In genomic region chr12:124548854-124549378, GRCh38 we compare ENCODE assay signal across 9 cellular contexts. TPM values are rescaled to one million over a fixed set of nuclear protein-coding genes. Genes with fewer than 3 reads are reported as not detected.
DNase-seq lines count a peak whose midpoint lies in the region; ATAC-seq and TF ChIP-seq lines count a peak whose summit lies in the region.
"Had no signal": no experiment of that assay in that cellular context is flagged by ENCODE, and none has a peak within 500 bp of the region (broad histone marks: within the 10 kb centered on the region; RNA-seq: fewer than 3 reads in every experiment).

No MANE protein-coding gene starts in this region.

- no peaks in the 10 kb centered on the region for H3K27me3 ChIP-seq in sigmoid colon

- 59 to 73% methylated on average over 24 of the region's 24 CpGs for WGBS in sigmoid colon, 2 donors

- H3K36me3 ChIP-seq in SK-N-MC (ENCODE audit: insufficient read depth, low read length) (peaks cover 4% of the 10 kb centered on the region; the same call in 1 of the 2 replicates), sigmoid colon (no peaks in the 10 kb centered on the region)

- H3K4me3 ChIP-seq in SK-N-MC, result peak overlapping the region; percentile 22; the same call in 1 of the 2 replicates
- H3K4me3 ChIP-seq in fibroblast of villous mesenchyme (ENCODE audit: low read depth, low read length), result no peak overlapping the region
- H3K4me3 ChIP-seq in sigmoid colon, result peak overlapping the region in 1 of 4 donors; percentile 3

- no peak overlapping the region for H3K9ac ChIP-seq in SK-N-MC (ENCODE audit: insufficient read length)

- TF ChIP-seq CTCF in fibroblast of villous mesenchyme (IDR thresholded peaks at IDR 0.05; ENCODE audit: insufficient read depth, low read depth, low read length) (no peak), sigmoid colon (IDR thresholded peaks at IDR 0.05) (no peak)

- intact Hi-C loops in sigmoid colon (cut with DNase I), result no loop called here

- H3K4me1 ChIP-seq in sigmoid colon, result peaks cover 0 to 84% (median 78%) of the 10 kb centered on the region in 4 donors

- no peak for ATAC-seq in HG03565 (IDR thresholded peaks at IDR 0.05; ENCODE audit: unreplicated experiment)

- H3K27ac ChIP-seq in SK-N-MC (peak overlapping the region; percentile 69), sigmoid colon (peak overlapping the region; percentile 54 to 87 (median 82))

- TF ChIP-seq POLR2A in sigmoid colon (IDR thresholded peaks at IDR 0.05), result no peak

- H3K9me3 ChIP-seq in SK-N-MC (ENCODE audit: low read depth, low read length) (no peaks in the 10 kb centered on the region; the same call in 1 of the 2 replicates), sigmoid colon (no peaks in the 10 kb centered on the region)

- peak in 1 of 4 donors; percentile 87 for TF ChIP-seq EP300 in sigmoid colon (IDR thresholded peaks at IDR 0.05)

- DNase-seq in Daoy (ENCODE audit: low read depth), result peak; percentile 94
- no peak for DNase-seq in SK-N-MC (ENCODE audit: low read depth, low spot score)
- DNase-seq in fibroblast of villous mesenchyme (ENCODE audit: low read depth), result peak; percentile 97
- DNase-seq in sigmoid colon, result peak; percentile 88
- DNase-seq in germinal center (ENCODE audit: low spot score), result no peak
- DNase-seq in SW 1271 (lab: John Stamatoyannopoulos, UW), result no peak
- DNase-seq in HuH-7 (ENCODE audit: low spot score), result no peak
- DNase-seq: activated CD4-positive, CD25-positive, alpha-beta regulatory T cell had no signal

RNA-seq across cellular contexts. Expression of gene NCOR2, which starts 18.5 kb away (rescaled TPM):
- 29.8 and 57.9 TPM in 2 replicates for total RNA-seq in Daoy (2014; rRNA removed; shearing (Covaris generic))
- total RNA-seq in fibroblast of villous mesenchyme (77.3 and 86.8 TPM in 2 replicates), sigmoid colon (100 to 1,000 TPM in 1 of 4 donors, 10 to 100 TPM in 3; 42.5 to 134 (median 73.5) TPM)
- polyA plus RNA-seq in sigmoid colon, result 10 to 100 TPM; 18.6 to 81.8 (median 24.7) TPM

Comparison
In these comparisons a context has a peak if more than half of its experiments do, and no peak if none do; other contexts are left out.
1. DNase-seq: peak in Daoy (single experiment), fibroblast of villous mesenchyme (single experiment) and sigmoid colon (single experiment); none in SK-N-MC (single experiment), germinal center (single experiment), SW 1271 (0 of 2) and HuH-7 (single experiment).